ENCODE assay signal across 1 cellular context in the genomic region with DNA sequence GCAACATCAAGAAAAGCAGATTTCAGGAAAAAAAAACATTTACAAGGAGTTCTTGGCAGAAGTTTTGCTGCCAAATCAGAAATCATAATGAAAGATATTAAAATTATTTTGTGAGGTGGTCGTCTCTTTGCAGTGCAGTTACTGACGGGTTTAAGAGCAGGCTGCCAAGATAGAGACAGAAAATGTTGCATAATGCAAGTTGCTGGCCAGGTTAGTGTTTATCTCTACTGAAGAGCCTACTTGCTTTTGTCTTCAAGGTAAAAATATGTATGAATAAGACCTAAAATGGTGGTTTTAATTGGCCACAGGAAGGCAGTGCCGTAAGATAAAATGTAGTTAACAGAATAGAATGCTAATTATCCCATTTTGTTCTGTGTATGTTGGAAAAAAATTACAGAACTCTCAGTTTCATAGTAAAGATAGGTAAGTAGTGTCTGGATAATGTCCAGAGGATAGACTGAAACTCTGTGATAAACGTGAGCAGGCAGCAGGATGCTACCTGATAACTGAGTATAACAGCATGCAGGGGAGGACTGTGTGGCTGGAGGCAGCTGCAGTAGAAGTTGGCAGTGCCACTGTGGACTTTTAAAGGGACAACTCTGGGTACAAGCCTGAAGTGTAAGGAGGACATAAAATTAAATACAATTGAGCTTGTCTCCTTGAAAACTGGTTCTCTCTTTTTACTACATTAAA.
TF ChIP-seq lines count a peak whose summit lies in the region.

No MANE protein-coding gene starts in this region.

TF ChIP-seq in IMR-90, 13 proteins besides CTCF, POLR2A, EP300 and RAD21:
- TF ChIP-seq SMC3 (IDR thresholded peaks at IDR 0.05; ENCODE audit: low read depth, low read length): no peak
- no peak for TF ChIP-seq CEBPB (IDR thresholded peaks at IDR 0.05; ENCODE audit: low read depth, low read length)
- TF ChIP-seq MXI1 (IDR thresholded peaks at IDR 0.05; ENCODE audit: borderline replicate concordance, low read depth, low read length): no peak
- TF ChIP-seq, protein P1, sequence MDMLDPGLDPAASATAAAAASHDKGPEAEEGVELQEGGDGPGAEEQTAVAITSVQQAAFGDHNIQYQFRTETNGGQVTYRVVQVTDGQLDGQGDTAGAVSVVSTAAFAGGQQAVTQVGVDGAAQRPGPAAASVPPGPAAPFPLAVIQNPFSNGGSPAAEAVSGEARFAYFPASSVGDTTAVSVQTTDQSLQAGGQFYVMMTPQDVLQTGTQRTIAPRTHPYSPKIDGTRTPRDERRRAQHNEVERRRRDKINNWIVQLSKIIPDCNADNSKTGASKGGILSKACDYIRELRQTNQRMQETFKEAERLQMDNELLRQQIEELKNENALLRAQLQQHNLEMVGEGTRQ (IDR thresholded peaks at IDR 0.05; ENCODE audit: low read depth, low read length): no peak
- TF ChIP-seq RCOR1 (IDR thresholded peaks at IDR 0.05; ENCODE audit: insufficient replicate concordance, low read length): no peak
